11 cellular contexts compared by ENCODE assay signal in genomic region chr22:30314918-30315317, GRCh38. TPM values are rescaled to one million over a fixed set of nuclear protein-coding genes. Genes with fewer than 3 reads are reported as not detected.
DNase-seq lines count a peak whose midpoint lies in the region; ATAC-seq and TF ChIP-seq lines count a peak whose summit lies in the region.
"Had no signal": no experiment of that assay in that cellular context is flagged by ENCODE, and none has a peak within 500 bp of the region (broad histone marks: within the 10 kb centered on the region; RNA-seq: fewer than 3 reads in every experiment).

No MANE protein-coding gene starts in this region.

- no peak overlapping the region for H3K4me3 ChIP-seq in BLaER1 treated with 17β-estradiol and CSF1 and Interleukin-3, amounts not matched to agents 10 nM and 100 nM

- H3K27me3 Mint-ChIP-seq in activated T-cell treated with anti-CD3 and anti-CD28 coated beads, Interleukin-2, amount 50 U/mL, for 4 hours (ENCODE audit: low read depth), result no peaks in the 10 kb centered on the region
- H3K27me3 Mint-ChIP-seq in memory B cell, result no peaks in the 10 kb centered on the region
- H3K27me3 Mint-ChIP-seq in HFFc6 (ENCODE audit: insufficient read depth), result peaks cover 3% of the 10 kb centered on the region

- H3K27me3 ChIP-seq in BLaER1 treated with 17β-estradiol and CSF1 and Interleukin-3, amounts not matched to agents 10 nM and 100 nM, result no peaks in the 10 kb centered on the region

- DNase-seq in activated T-cell treated with anti-CD3 and anti-CD28 coated beads, Interleukin-2, amount 50 U/mL, for 4 hours, result peak; percentile 50
- DNase-seq in memory B cell (ENCODE audit: low spot score in 2 of 2), result no peak
- no peak for DNase-seq in left cardiac atrium
- no peak for DNase-seq in MV-4-11 (lab: John Stamatoyannopoulos, UW)
- DNase-seq in HFFc6, result no peak

- no peaks in the 10 kb centered on the region for H3K9me3 ChIP-seq in BLaER1 treated with 17β-estradiol and CSF1 and Interleukin-3, amounts not matched to agents 10 nM and 100 nM (replicated peaks in 1 of 11)

- H3K4me1 Mint-ChIP-seq in activated T-cell treated with anti-CD3 and anti-CD28 coated beads, Interleukin-2, amount 50 U/mL, for 4 hours (ENCODE audit: low read depth), result peaks cover 97% of the 10 kb centered on the region
- H3K4me1 Mint-ChIP-seq in memory B cell, result peaks cover 73% of the 10 kb centered on the region
- H3K4me1 Mint-ChIP-seq in HFFc6 (ENCODE audit: low read depth), result peaks cover 77% of the 10 kb centered on the region

- ATAC-seq in HG02973 (IDR thresholded peaks at IDR 0.05; ENCODE audit: unreplicated experiment), result peak; percentile 37
- peak; percentile 70 to 74 for ATAC-seq in activated T-cell treated with anti-CD3 and anti-CD28 coated beads, Interleukin-2, amount 50 U/mL, for 4 hours
- ATAC-seq in memory B cell (ENCODE audit: low read depth), result peak; percentile 49
- ATAC-seq in HG03039 (IDR thresholded peaks at IDR 0.05; ENCODE audit: unreplicated experiment), result no peak
- ATAC-seq in left cardiac atrium, result no peak

- H3K9me3 Mint-ChIP-seq in activated T-cell treated with anti-CD3 and anti-CD28 coated beads, Interleukin-2, amount 50 U/mL, for 4 hours, result peaks cover 3% of the 10 kb centered on the region
- H3K9me3 Mint-ChIP-seq in memory B cell (no peaks in the 10 kb centered on the region), HFFc6 (no peaks in the 10 kb centered on the region)

- no peak overlapping the region for H3K9ac ChIP-seq in BLaER1 treated with 17β-estradiol and CSF1 and Interleukin-3, amounts not matched to agents 10 nM and 100 nM

- peak overlapping the region in 9 of 11 experiments; percentile 5 to 48 (median 28); a peak in 13 of 22 replicates for H3K27ac ChIP-seq in BLaER1 treated with 17β-estradiol and CSF1 and Interleukin-3, amounts not matched to agents 10 nM and 100 nM
- H3K27ac ChIP-seq: C4-2B had no signal

- H3K4me3 Mint-ChIP-seq in activated T-cell treated with anti-CD3 and anti-CD28 coated beads, Interleukin-2, amount 50 U/mL, for 4 hours, result peak overlapping the region; percentile 30
- no peak overlapping the region for H3K4me3 Mint-ChIP-seq in memory B cell
- H3K4me3 Mint-ChIP-seq in HFFc6, result no peak overlapping the region

- peaks cover 51 to 82% (median 65%) of the 10 kb centered on the region in 10 experiments for H3K4me1 ChIP-seq in BLaER1 treated with 17β-estradiol and CSF1 and Interleukin-3, amounts not matched to agents 10 nM and 100 nM

- H3K27ac Mint-ChIP-seq in memory B cell (peak overlapping the region; percentile 72), HFFc6 (no peak overlapping the region)

- TF ChIP-seq CTCF in HFFc6 (IDR thresholded peaks at IDR 0.05), result no peak

- H3K36me3 Mint-ChIP-seq in activated T-cell treated with anti-CD3 and anti-CD28 coated beads, Interleukin-2, amount 50 U/mL, for 4 hours (ENCODE audit: insufficient read depth), result peaks cover 24% of the 10 kb centered on the region
- H3K36me3 Mint-ChIP-seq in memory B cell (peaks cover 18% of the 10 kb centered on the region), HFFc6 (ENCODE audit: low read depth) (peaks cover 19% of the 10 kb centered on the region; the same call in 1 of the 2 replicates)

- peaks cover 4 to 32% (median 15%) of the 10 kb centered on the region in 11 experiments; a peak in 15 of 22 replicates for H3K36me3 ChIP-seq in BLaER1 treated with 17β-estradiol and CSF1 and Interleukin-3, amounts not matched to agents 10 nM and 100 nM

- intact Hi-C loops in left cardiac atrium (cut with DNase I), result no loop called here

- H4K20me1 ChIP-seq in BLaER1 treated with 17β-estradiol and CSF1 and Interleukin-3, amounts not matched to agents 10 nM and 100 nM, result peaks cover 0 to 95% (median 6%) of the 10 kb centered on the region in 11 experiments; a peak in 7 of 22 replicates

- H3K4me2 ChIP-seq in BLaER1 treated with 17β-estradiol and CSF1 and Interleukin-3, amounts not matched to agents 10 nM and 100 nM, result peak overlapping the region; percentile 27 to 80 (median 63)

RNA-seq across cellular contexts. Expression of gene TBC1D10A, which starts 11.8 kb away (rescaled TPM):
- 10 to 100 TPM; 12.6 to 16.4 (median 14.0) TPM for total RNA-seq in activated T-cell treated with anti-CD3 and anti-CD28 coated beads, Interleukin-2, amount 50 U/mL, for 4 hours
- total RNA-seq in left cardiac atrium, result 10 to 100 TPM; 11.9 to 12.3 TPM
- total RNA-seq in HFFc6 (2021; fragmentation: NEBNext Ultra II Directional; extraction: Animal tissue kit (Norgen Biotek cat#: 25700)), result 10 to 100 TPM; 15.6 to 20.6 (median 16.7) TPM

RNA-seq across cellular contexts. Expression of gene CASTOR1, which starts 25.6 kb away (rescaled TPM):
- 1 to 10 TPM; 1.1 to 2.9 (median 2.4) TPM for total RNA-seq in activated T-cell treated with anti-CD3 and anti-CD28 coated beads, Interleukin-2, amount 50 U/mL, for 4 hours
- total RNA-seq in left cardiac atrium, result 1 to 10 TPM; 7.4 to 9.4 TPM
- total RNA-seq in HFFc6 (2021; fragmentation: NEBNext Ultra II Directional; extraction: Animal tissue kit (Norgen Biotek cat#: 25700)), result 1 to 10 TPM; 4.5 to 8.1 (median 5.7) TPM

RNA-seq across cellular contexts. Expression of gene SF3A1, which starts 41.8 kb away (rescaled TPM):
- total RNA-seq in activated T-cell treated with anti-CD3 and anti-CD28 coated beads, Interleukin-2, amount 50 U/mL, for 4 hours, result 100 to 1,000 TPM; 315 to 335 (median 324) TPM
- total RNA-seq in left cardiac atrium, result 100 to 1,000 TPM in 1 of 2 donors, 10 to 100 TPM in 1; 94.3 to 105 TPM
- total RNA-seq in HFFc6 (2021; fragmentation: NEBNext Ultra II Directional; extraction: Animal tissue kit (Norgen Biotek cat#: 25700)), result 100 to 1,000 TPM; 166 to 197 (median 181) TPM

RNA-seq across cellular contexts. Expression of gene CCDC157, which starts 41.9 kb away (rescaled TPM):
- 1 to 10 TPM; 2.3 to 3.0 (median 2.6) TPM for total RNA-seq in activated T-cell treated with anti-CD3 and anti-CD28 coated beads, Interleukin-2, amount 50 U/mL, for 4 hours
- total RNA-seq in left cardiac atrium, result under 1 TPM; 0.65 to 0.84 TPM
- 1 to 10 TPM; 1.4 to 1.6 (median 1.5) TPM for total RNA-seq in HFFc6 (2021; fragmentation: NEBNext Ultra II Directional; extraction: Animal tissue kit (Norgen Biotek cat#: 25700))

RNA-seq across cellular contexts. Expression of gene OSM, which starts 48.3 kb away (rescaled TPM):
- total RNA-seq in activated T-cell treated with anti-CD3 and anti-CD28 coated beads, Interleukin-2, amount 50 U/mL, for 4 hours, result 10 to 100 TPM; 18.4 to 30.7 (median 22.2) TPM
- 1 to 10 TPM in 1 of 2 donors, under 1 TPM in 1; 0.56 to 1.4 TPM for total RNA-seq in left cardiac atrium
- not detected for total RNA-seq in HFFc6 (2021; fragmentation: NEBNext Ultra II Directional; extraction: Animal tissue kit (Norgen Biotek cat#: 25700))
- total RNA-seq: epithelial cell of proximal tubule, SK-MEL-5 had no signal

Comparison
In these comparisons a context has a peak if more than half of its experiments do, and no peak if none do; other contexts are left out.
1. ATAC-seq: peak in HG02973 (single experiment), activated T-cell treated with anti-CD3 and anti-CD28 coated beads, Interleukin-2, amount 50 U/mL, for 4 hours (2 of 2) and memory B cell (single experiment); none in HG03039 (single experiment) and left cardiac atrium (0 of 2).